ENCODE assay signal across 15 cellular contexts in genomic region chr20:49810491-49811190, GRCh38. TPM values are rescaled to one million over a fixed set of nuclear protein-coding genes. Genes with fewer than 3 reads are reported as not detected.
DNase-seq lines count a peak whose midpoint lies in the region; ATAC-seq and TF ChIP-seq lines count a peak whose summit lies in the region.
"Had no signal": no experiment of that assay in that cellular context is flagged by ENCODE, and none has a peak within 500 bp of the region (broad histone marks: within the 10 kb centered on the region; RNA-seq: fewer than 3 reads in every experiment).

No MANE protein-coding gene starts in this region.

- H3K36me3 ChIP-seq in heart left ventricle, result peaks cover 0 to 11% (median 8%) of the 10 kb centered on the region in 9 donors

- peaks cover 14% of the 10 kb centered on the region for H3K36me3 Mint-ChIP-seq in central memory CD8-positive, alpha-beta T cell (ENCODE audit: insufficient read depth)
- peaks cover 0 to 9% (median 2%) of the 10 kb centered on the region in 3 donors for H3K36me3 Mint-ChIP-seq in naive thymus-derived CD8-positive, alpha-beta T cell
- peaks cover 16 to 20% of the 10 kb centered on the region in 2 donors for H3K36me3 Mint-ChIP-seq in activated naive CD4-positive, alpha-beta T cell treated with anti-CD3 and anti-CD28 coated beads, Interleukin-2, amount 50 U/mL, for 72 hours

- no peak for ATAC-seq in heart left ventricle
- no peak for ATAC-seq in central memory CD8-positive, alpha-beta T cell (replicated peaks; ENCODE audit: extremely low read depth, poor library complexity, severe bottlenecking)
- no peak for ATAC-seq in naive thymus-derived CD8-positive, alpha-beta T cell
- ATAC-seq in activated naive CD4-positive, alpha-beta T cell treated with anti-CD3 and anti-CD28 coated beads, Interleukin-2, amount 50 U/mL, for 72 hours, result no peak
- ATAC-seq: left lung, Panc1 had no signal

- H3K27ac ChIP-seq in heart left ventricle, result peak overlapping the region in 7 of 12 donors; percentile 19 to 100 (median 94)
- H3K27ac ChIP-seq: VCaP had no signal

- H3K9me3 Mint-ChIP-seq in central memory CD8-positive, alpha-beta T cell, result no peaks in the 10 kb centered on the region
- H3K9me3 Mint-ChIP-seq in naive thymus-derived CD8-positive, alpha-beta T cell, result no peaks in the 10 kb centered on the region
- H3K9me3 Mint-ChIP-seq in activated naive CD4-positive, alpha-beta T cell treated with anti-CD3 and anti-CD28 coated beads, Interleukin-2, amount 50 U/mL, for 72 hours, result no peaks in the 10 kb centered on the region

- H3K4me1 ChIP-seq in heart left ventricle, result peaks cover 4 to 24% (median 12%) of the 10 kb centered on the region in 12 donors

- WGBS in heart left ventricle, 4 donors, result 83 to 95% (median 87%) methylated on average over 6 of the region's 6 CpGs

- POLR2A ChIA-PET in naive thymus-derived CD8-positive, alpha-beta T cell (lab: Charles Lee), result interaction anchor here (0.7 kb wide), 1 partner anchor 102 kb away, joined by 6 read pairs; no protein-coding TSS in a partner anchor

- TF ChIP-seq CTCF in heart left ventricle (IDR thresholded peaks at IDR 0.05), result no peak

- peak overlapping the region; percentile 96 for H3K27ac Mint-ChIP-seq in central memory CD8-positive, alpha-beta T cell (ENCODE audit: low read depth)
- peak overlapping the region in 9 of 10 donors; percentile 20 to 98 (median 73) for H3K27ac Mint-ChIP-seq in naive thymus-derived CD8-positive, alpha-beta T cell
- no peak overlapping the region for H3K27ac Mint-ChIP-seq in activated naive CD4-positive, alpha-beta T cell treated with anti-CD3 and anti-CD28 coated beads, Interleukin-2, amount 50 U/mL, for 72 hours

- DNase-seq in heart left ventricle (no peak), cardiac septum (ENCODE audit: low spot score) (no peak), Ammon's horn (ENCODE audit: low spot score) (no peak), kidney glomerular epithelial cell (lab: John Stamatoyannopoulos, UW) (no peak), SIG-M5 (lab: John Stamatoyannopoulos, UW) (no peak)
- no peak for DNase-seq in central memory CD8-positive, alpha-beta T cell (ENCODE audit: low spot score in 2 of 2)
- DNase-seq in naive thymus-derived CD8-positive, alpha-beta T cell, result no peak
- no peak for DNase-seq in activated naive CD4-positive, alpha-beta T cell treated with anti-CD3 and anti-CD28 coated beads, Interleukin-2, amount 50 U/mL, for 72 hours (ENCODE audit: low spot score in 2 of 2)
- DNase-seq: left lung; NCI-H1105; NCI-H69; retina; stimulated activated CD4-positive, alpha-beta T cell treated with anti-CD3 and anti-CD28 coated beads, Interleukin-15, amount 100 ng/mL, for 24 hours had no signal

- peaks cover 38% of the 10 kb centered on the region for H3K4me1 Mint-ChIP-seq in central memory CD8-positive, alpha-beta T cell
- H3K4me1 Mint-ChIP-seq in naive thymus-derived CD8-positive, alpha-beta T cell, result peaks cover 17 to 44% (median 32%) of the 10 kb centered on the region in 4 donors

- no peaks in the 10 kb centered on the region for H3K9me3 ChIP-seq in heart left ventricle
- H3K9me3 ChIP-seq: left lung had no signal

- intact Hi-C loops in heart left ventricle (cut with DNase I), result loop anchor here in 8 of 10 donors (1.0 to 10.0 kb wide), 6 partner anchors 19 to 196 kb away; partner anchors contain the start of gene B4GALT5 (in 5 of the 8)
- intact Hi-C loops in cardiac septum (cut with DNase I), result no loop called here

- H3K27me3 Mint-ChIP-seq in central memory CD8-positive, alpha-beta T cell, result no peaks in the 10 kb centered on the region
- H3K27me3 Mint-ChIP-seq in naive thymus-derived CD8-positive, alpha-beta T cell, result no peaks in the 10 kb centered on the region

- no peak overlapping the region for H3K4me3 ChIP-seq in heart left ventricle
- H3K4me3 ChIP-seq: left lung had no signal

- H3K27me3 ChIP-seq in heart left ventricle, result no peaks in the 10 kb centered on the region
- H3K27me3 ChIP-seq: left lung had no signal

- no peak for TF ChIP-seq POLR2A in heart left ventricle (IDR thresholded peaks at IDR 0.05)

- no peak overlapping the region for H3K4me3 Mint-ChIP-seq in central memory CD8-positive, alpha-beta T cell
- H3K4me3 Mint-ChIP-seq in naive thymus-derived CD8-positive, alpha-beta T cell, result peak overlapping the region in 4 of 10 donors; percentile 5 to 57 (median 14)

RNA-seq across cellular contexts. Expression of gene SLC9A8, which starts 2.0 kb away (rescaled TPM):
- total RNA-seq in heart left ventricle, result 10 to 100 TPM in 1 of 9 donors, 1 to 10 TPM in 8; 4.6 to 12.5 (median 6.3) TPM
- 1 to 10 TPM; 5.3 to 5.5 TPM for polyA plus RNA-seq in heart left ventricle
- 7.2 TPM for total RNA-seq in cardiac septum
- 10 to 100 TPM; 28.3 to 29.3 TPM for total RNA-seq in naive thymus-derived CD8-positive, alpha-beta T cell
- polyA plus RNA-seq in naive thymus-derived CD8-positive, alpha-beta T cell, result 1 to 10 TPM; 4.7 to 9.0 (median 6.0) TPM
- 10 to 100 TPM; 10.7 to 16.2 TPM for total RNA-seq in activated naive CD4-positive, alpha-beta T cell treated with anti-CD3 and anti-CD28 coated beads, Interleukin-2, amount 50 U/mL, for 72 hours

Comparison
In these comparisons a context has a peak if more than half of its experiments do, and no peak if none do; other contexts are left out.
1. H3K27ac Mint-ChIP-seq: peak in central memory CD8-positive, alpha-beta T cell (single experiment) and naive thymus-derived CD8-positive, alpha-beta T cell (9 of 10); none in activated naive CD4-positive, alpha-beta T cell treated with anti-CD3 and anti-CD28 coated beads, Interleukin-2, amount 50 U/mL, for 72 hours (0 of 2).